In the genomic region with DNA sequence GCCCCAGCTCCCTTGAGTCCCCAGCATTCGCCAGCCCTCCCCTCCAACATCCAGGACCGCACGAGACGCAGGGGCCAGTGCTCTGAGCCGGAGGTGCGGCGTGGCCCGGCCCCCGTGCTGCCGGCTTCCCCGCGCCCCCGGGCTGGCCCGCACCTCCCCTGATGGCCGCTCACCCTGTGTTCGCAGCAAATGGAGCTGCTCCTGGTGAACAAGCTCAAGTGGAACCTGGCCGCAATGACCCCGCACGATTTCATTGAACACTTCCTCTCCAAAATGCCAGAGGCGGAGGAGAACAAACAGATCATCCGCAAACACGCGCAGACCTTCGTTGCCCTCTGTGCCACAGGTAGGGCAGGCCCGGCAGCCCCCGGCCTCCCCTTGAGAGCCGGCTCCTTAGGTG, we compare ENCODE assay signal across 8 cellular contexts. TPM values are rescaled to one million over a fixed set of nuclear protein-coding genes. Genes with fewer than 3 reads are reported as not detected.
A peak's percentile ranks its signal among the peaks of the same experiment; 100 is the strongest.
DNase-seq lines count a peak whose midpoint lies in the region; TF ChIP-seq lines count a peak whose summit lies in the region.

No MANE protein-coding gene starts in this region.

- TF ChIP-seq CTCF in PC-9 (conservative IDR thresholded peaks at IDR 0.05) (peak; percentile 43), epithelial cell of esophagus (IDR thresholded peaks at IDR 0.05; ENCODE audit: insufficient read depth, low read depth, low read length, missing control alignments) (no peak), ovary (IDR thresholded peaks at IDR 0.05) (no peak)

- peak; percentile 15 for DNase-seq in COLO668 (lab: John Stamatoyannopoulos, UW; ENCODE audit: unreplicated experiment)
- no peak for DNase-seq in PC-9
- no peak for DNase-seq in epithelial cell of esophagus (ENCODE audit: low read depth)
- DNase-seq in ovary, result no peak
- no peak for DNase-seq in AG08396 (ENCODE audit: low spot score)
- no peak for DNase-seq in CD1c-positive myeloid dendritic cell (ENCODE audit: extremely low spot score)
- no peak for DNase-seq in NCI-H2081 (lab: John Stamatoyannopoulos, UW)
- no peak for DNase-seq in SKM-1 (lab: John Stamatoyannopoulos, UW; ENCODE audit: unreplicated experiment)

- WGBS in ovary, 3 donors, result 8 to 22% (median 14%) methylated on average over 27 of the region's 27 CpGs

- H3K27me3 ChIP-seq in PC-9 (ENCODE audit: insufficient read depth, low read depth) (no peaks in the 10 kb centered on the region), ovary (no peaks in the 10 kb centered on the region)

- H3K9me2 ChIP-seq in PC-9 (ENCODE audit: insufficient read depth), result no peaks in the 10 kb centered on the region

- H3K9me3 ChIP-seq in PC-9 (ENCODE audit: insufficient read depth, low read depth), result no peaks in the 10 kb centered on the region
- H3K9me3 ChIP-seq in ovary, result no peaks in the 10 kb centered on the region

- peaks cover 64% of the 10 kb centered on the region for H3F3A ChIP-seq in PC-9 (ENCODE audit: insufficient read depth, low read depth)

- peaks cover 52% of the 10 kb centered on the region for H3K36me3 ChIP-seq in PC-9 (ENCODE audit: low read depth)
- no peaks in the 10 kb centered on the region for H3K36me3 ChIP-seq in ovary

- no peak for TF ChIP-seq EP300 in ovary (IDR thresholded peaks at IDR 0.05)

- H3K4me3 ChIP-seq in PC-9, result peak overlapping the region; percentile 99
- H3K4me3 ChIP-seq in epithelial cell of esophagus (ENCODE audit: low read length), result peak overlapping the region; percentile 1
- peak overlapping the region; percentile 57 for H3K4me3 ChIP-seq in ovary

- peaks cover 53% of the 10 kb centered on the region for H4K20me1 ChIP-seq in PC-9 (ENCODE audit: insufficient read depth)

- H3K27ac ChIP-seq in PC-9, result peak overlapping the region; percentile 85
- no peak overlapping the region for H3K27ac ChIP-seq in ovary

- CTCF ChIA-PET in PC-9 (lab: Charles Lee), result interaction anchor here (0.6 to 1.3 kb wide), 5 partner anchors 12 to 592 kb away, joined by 3 to 4 read pairs (median 3); no protein-coding TSS in a partner anchor

- BruUV-seq in PC-9 (replicated peaks; lab: Mats Ljungman, UMichigan), result no TSS peak

- peaks cover 22% of the 10 kb centered on the region for H3K4me1 ChIP-seq in PC-9 (replicated peaks; ENCODE audit: insufficient read depth)
- peaks cover 5% of the 10 kb centered on the region for H3K4me1 ChIP-seq in ovary (ENCODE audit: insufficient read depth)

- peaks cover 93% of the 10 kb centered on the region for H3K79me2 ChIP-seq in PC-9 (ENCODE audit: low read depth)

- H2AFZ ChIP-seq in PC-9, result no peak overlapping the region

- intact Hi-C loops in PC-9 (cut with micrococcal nuclease; ENCODE audit: unreplicated experiment) (loop anchor here (1.0 kb wide), 1 partner anchor 542 kb away; no protein-coding TSS in a partner anchor), ovary (cut with DNase I) (loop anchor here (1.0 to 10.0 kb wide), 3 partner anchors 539 to 543 kb away; no protein-coding TSS in a partner anchor)

- TF ChIP-seq POLR2A in ovary (IDR thresholded peaks at IDR 0.05), result no peak

- POLR2A ChIA-PET in PC-9 (lab: Charles Lee; ENCODE audit: unreplicated experiment), result interaction anchor here (0.9 to 1.1 kb wide), 3 partner anchors 31 to 355 kb away, joined by 3 to 7 read pairs (median 6); partner anchors contain the start of gene LTO1

- peak overlapping the region; percentile 86 for H3K4me2 ChIP-seq in PC-9

RNA-seq across cellular contexts. Expression of gene CCND1, which starts 2.7 kb away (rescaled TPM):
- total RNA-seq in PC-9 (2021) (346 and 586 TPM in 2 replicates), ovary (10 to 100 TPM in 5 of 7 donors, 1 to 10 TPM in 2; 6.0 to 58.9 (median 19.2) TPM)
- polyA plus RNA-seq in ovary, result 10 to 100 TPM in 1 of 2 donors, 1 to 10 TPM in 1; 3.4 to 19.3 TPM

RNA-seq across cellular contexts. Expression of gene LTO1, which starts 31.5 kb away (rescaled TPM):
- 41.1 and 50.3 TPM in 2 replicates for total RNA-seq in PC-9 (2021)
- 10 to 100 TPM; 13.4 to 29.9 (median 22.7) TPM for total RNA-seq in ovary
- polyA plus RNA-seq in ovary, result 10 to 100 TPM; 15.5 to 15.9 TPM

Comparison
In these comparisons a context has a peak if more than half of its experiments do, and no peak if none do; other contexts are left out.
1. H3K4me3 ChIP-seq: peak in every context shown above with its lines; median percentile 99 in PC-9; 57 in ovary; 1 in epithelial cell of esophagus.